ENCODE assay signal across 17 cellular contexts in the genomic region with DNA sequence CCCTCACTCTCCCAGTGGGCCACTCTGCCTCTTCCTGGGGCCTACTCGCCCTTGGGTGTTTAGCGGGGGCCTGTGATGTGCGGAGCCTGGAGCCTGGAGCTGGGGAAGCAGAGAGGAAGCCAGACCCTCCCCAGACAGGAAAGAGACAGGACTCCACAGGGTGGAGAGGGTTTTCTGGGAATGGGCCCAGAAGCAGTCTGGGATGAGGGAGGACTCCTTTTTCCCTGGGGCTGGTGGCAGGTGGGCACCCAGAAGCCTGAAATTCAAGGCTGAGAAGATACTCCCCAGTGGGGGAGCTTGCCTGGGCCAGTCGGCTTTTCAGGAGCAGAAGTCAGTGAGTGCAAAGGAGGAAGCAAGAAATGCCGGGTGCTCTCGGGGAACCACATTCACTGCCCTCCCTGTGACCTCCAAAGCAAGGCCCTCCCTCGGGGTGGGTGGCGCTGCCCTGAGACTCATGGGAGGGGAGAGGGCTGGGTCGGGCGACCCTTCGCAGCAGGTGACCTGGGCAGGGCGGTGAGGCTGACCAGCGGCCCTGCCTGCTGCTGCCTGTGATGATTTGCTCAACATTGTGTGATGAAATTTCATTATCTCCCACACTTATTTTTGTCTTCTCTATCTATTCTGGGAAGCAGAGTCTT.
"Had no signal": no experiment of that assay in that cellular context is flagged by ENCODE, and none has a peak within 500 bp of the region (broad histone marks: within the 10 kb centered on the region; RNA-seq: fewer than 3 reads in every experiment).

No MANE protein-coding gene starts in this region.

- H3K4me2 ChIP-seq: neural progenitor cell had no signal

- H3K4me3 Mint-ChIP-seq: activated naive CD4-positive, alpha-beta T cell treated with anti-CD3 and anti-CD28 coated beads for 36 hours; activated naive CD8-positive, alpha-beta T cell treated with anti-CD3 and anti-CD28 coated beads, Interleukin-2, amount 50 U/mL, for 24 hours; endodermal cell; neural progenitor cell; stimulated activated effector memory CD8-positive, alpha-beta T cell treated with anti-CD3 and anti-CD28 coated beads, Interleukin-12 subunit alpha, Interleukin-12 subunit beta, amount 100 ng/mL, for 72 hours had no signal

- H3K36me3 Mint-ChIP-seq: naive B cell, neural progenitor cell had no signal

- H3K27me3 ChIP-seq: neural progenitor cell, vagina had no signal

- H3K9ac ChIP-seq: neural progenitor cell, parathyroid adenoma had no signal

- DNase-seq: activated CD4-positive, alpha-beta T cell treated with anti-CD3 and anti-CD28 coated beads, Interleukin-2, amount 50 U/mL, for 4 hours; activated CD4-positive, CD25-positive, alpha-beta regulatory T cell treated with anti-CD3 and anti-CD28 coated beads, Interleukin-2, amount 50 U/mL, for 72 hours; activated naive CD4-positive, alpha-beta T cell treated with anti-CD3 and anti-CD28 coated beads for 36 hours; activated naive CD8-positive, alpha-beta T cell treated with anti-CD3 and anti-CD28 coated beads, Interleukin-2, amount 50 U/mL, for 24 hours; activated T-cell treated with anti-CD3 and anti-CD28 coated beads for 4 hours; endodermal cell; heart right ventricle; left colon; naive B cell; T-helper 9 cell had no signal

- H3K4me1 Mint-ChIP-seq: activated naive CD8-positive, alpha-beta T cell treated with anti-CD3 and anti-CD28 coated beads, Interleukin-2, amount 50 U/mL, for 24 hours; endodermal cell; stimulated activated effector memory CD8-positive, alpha-beta T cell treated with anti-CD3 and anti-CD28 coated beads, Interleukin-12 subunit alpha, Interleukin-12 subunit beta, amount 100 ng/mL, for 72 hours had no signal

- H3K27ac ChIP-seq: heart right ventricle, neural progenitor cell, parathyroid adenoma, tibial artery, vagina had no signal

- H3K36me3 ChIP-seq: heart right ventricle, neural progenitor cell, tibial artery, vagina had no signal

- FAIRE-seq: bronchial epithelial cell, frontal cortex had no signal

- H3K9me3 ChIP-seq: heart right ventricle, tibial artery, vagina had no signal

- H3K9me3 Mint-ChIP-seq: activated naive CD4-positive, alpha-beta T cell treated with anti-CD3 and anti-CD28 coated beads for 36 hours; activated naive CD8-positive, alpha-beta T cell treated with anti-CD3 and anti-CD28 coated beads, Interleukin-2, amount 50 U/mL, for 24 hours; endodermal cell; naive B cell; neural progenitor cell; stimulated activated effector memory CD8-positive, alpha-beta T cell treated with anti-CD3 and anti-CD28 coated beads, Interleukin-12 subunit alpha, Interleukin-12 subunit beta, amount 100 ng/mL, for 72 hours had no signal

- ATAC-seq: activated naive CD8-positive, alpha-beta T cell treated with anti-CD3 and anti-CD28 coated beads, Interleukin-2, amount 50 U/mL, for 24 hours; left colon; stimulated activated effector memory CD8-positive, alpha-beta T cell treated with anti-CD3 and anti-CD28 coated beads, Interleukin-12 subunit alpha, Interleukin-12 subunit beta, amount 100 ng/mL, for 72 hours had no signal

- H3K4me3 ChIP-seq: heart right ventricle, neural progenitor cell, tibial artery, vagina had no signal

- H3K27ac Mint-ChIP-seq: activated naive CD4-positive, alpha-beta T cell treated with anti-CD3 and anti-CD28 coated beads for 36 hours; activated naive CD8-positive, alpha-beta T cell treated with anti-CD3 and anti-CD28 coated beads, Interleukin-2, amount 50 U/mL, for 24 hours; endodermal cell; naive B cell; neural progenitor cell; stimulated activated effector memory CD8-positive, alpha-beta T cell treated with anti-CD3 and anti-CD28 coated beads, Interleukin-12 subunit alpha, Interleukin-12 subunit beta, amount 100 ng/mL, for 72 hours had no signal

- H3K4me1 ChIP-seq: heart right ventricle, neural progenitor cell, parathyroid adenoma, tibial artery, vagina had no signal
